34 cellular contexts compared by ENCODE assay signal in the genomic region with DNA sequence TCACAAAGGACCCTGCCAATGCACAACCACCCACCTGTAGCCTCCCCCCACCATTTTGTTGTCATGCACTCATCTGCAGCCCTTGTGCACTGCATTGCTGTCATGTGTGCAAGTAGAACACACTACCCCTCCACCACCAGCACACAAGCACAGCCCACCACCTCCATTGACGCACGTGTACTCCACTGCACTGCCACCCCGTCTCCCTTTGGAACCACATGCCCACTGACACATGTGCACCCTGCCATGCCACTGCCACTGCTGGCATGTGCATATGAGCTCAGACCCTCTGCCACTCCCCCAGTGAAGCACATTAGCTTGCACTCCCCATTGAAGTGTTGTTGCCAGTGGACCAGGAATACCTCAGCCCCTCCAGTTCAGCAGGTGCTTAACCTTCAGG.
"Had no signal": no experiment of that assay in that cellular context is flagged by ENCODE, and none has a peak within 500 bp of the region (broad histone marks: within the 10 kb centered on the region; RNA-seq: fewer than 3 reads in every experiment).

No MANE protein-coding gene starts in this region.

- H3K4me2 ChIP-seq: KMS-11 had no signal

- H3K4me3 ChIP-seq: cardiac muscle cell, Peyer's patch had no signal

- H3K9ac ChIP-seq: KMS-11 had no signal

- H3K9me3 ChIP-seq: Peyer's patch had no signal

- H3K4me1 ChIP-seq: Peyer's patch had no signal

- H3K27ac ChIP-seq: brain microvascular endothelial cell, cardiac muscle cell, KMS-11, Peyer's patch, VCaP had no signal

- H3K36me3 ChIP-seq: brain microvascular endothelial cell, cardiac muscle cell, Peyer's patch had no signal

- DNase-seq: activated B cell treated with CpG ODN at 0.5 μM for 24 hours; activated CD4-positive, alpha-beta T cell treated with anti-CD3 and anti-CD28 coated beads for 48 hours; activated CD4-positive, alpha-beta T cell treated with anti-CD3 and anti-CD28 coated beads, Interleukin-2, amount 50 U/mL, for 4 hours; activated CD4-positive, CD25-positive, alpha-beta regulatory T cell treated with anti-CD3 and anti-CD28 coated beads, Interleukin-2, amount 50 U/mL, for 72 hours; activated CD8-positive, alpha-beta T cell treated with anti-CD3 and anti-CD28 coated beads for 36 hours; activated effector memory CD4-positive, alpha-beta T cell treated with anti-CD3 and anti-CD28 coated beads, Interleukin-2, amount 50 U/mL, for 16 hours; activated naive CD4-positive, alpha-beta T cell; activated naive CD4-positive, alpha-beta T cell treated with anti-CD3 and anti-CD28 coated beads, Interleukin-2, amount 50 U/mL, for 16 hours; activated naive CD8-positive, alpha-beta T cell treated with anti-CD3 and anti-CD28 coated beads for 36 hours; activated T-cell treated with anti-CD3 and anti-CD28 coated beads, Interleukin-2, amount 50 U/mL, for 1 hour; activated T-cell treated with anti-CD3 and anti-CD28 coated beads, Interleukin-2, amount 50 U/mL, for 72 hours; amniotic stem cell; aorta; brain microvascular endothelial cell; MM.1S; MV-4-11; NCI-H1092; NCI-H1436 treated with DMSO at 0.1 percent for 48 hours; NCI-H1694 treated with DMSO at 0.1 percent for 48 hours; NCI-H2029; NCI-H345; NCI-H524 treated with DMSO at 0.1 percent for 48 hours; PC-3; Peyer's patch; RPMI8226; SIG-M5; T-helper 1 cell; T-helper 2 cell; T-helper 9 cell had no signal

- H3K27me3 ChIP-seq: brain microvascular endothelial cell, cardiac muscle cell had no signal

- ATAC-seq: activated CD8-positive, alpha-beta T cell treated with anti-CD3 and anti-CD28 coated beads for 36 hours; activated T-cell treated with anti-CD3 and anti-CD28 coated beads, Interleukin-2, amount 50 U/mL, for 72 hours; activated T-helper 17 cell treated with anti-CD3 and anti-CD28 coated beads, Interleukin-2, amount 50 U/mL, for 72 hours; PC-3; SK-N-SH treated with all-trans-retinoic acid at 6 μM for 48 hours had no signal
